8 cellular contexts compared by ENCODE assay signal in the genomic region with DNA sequence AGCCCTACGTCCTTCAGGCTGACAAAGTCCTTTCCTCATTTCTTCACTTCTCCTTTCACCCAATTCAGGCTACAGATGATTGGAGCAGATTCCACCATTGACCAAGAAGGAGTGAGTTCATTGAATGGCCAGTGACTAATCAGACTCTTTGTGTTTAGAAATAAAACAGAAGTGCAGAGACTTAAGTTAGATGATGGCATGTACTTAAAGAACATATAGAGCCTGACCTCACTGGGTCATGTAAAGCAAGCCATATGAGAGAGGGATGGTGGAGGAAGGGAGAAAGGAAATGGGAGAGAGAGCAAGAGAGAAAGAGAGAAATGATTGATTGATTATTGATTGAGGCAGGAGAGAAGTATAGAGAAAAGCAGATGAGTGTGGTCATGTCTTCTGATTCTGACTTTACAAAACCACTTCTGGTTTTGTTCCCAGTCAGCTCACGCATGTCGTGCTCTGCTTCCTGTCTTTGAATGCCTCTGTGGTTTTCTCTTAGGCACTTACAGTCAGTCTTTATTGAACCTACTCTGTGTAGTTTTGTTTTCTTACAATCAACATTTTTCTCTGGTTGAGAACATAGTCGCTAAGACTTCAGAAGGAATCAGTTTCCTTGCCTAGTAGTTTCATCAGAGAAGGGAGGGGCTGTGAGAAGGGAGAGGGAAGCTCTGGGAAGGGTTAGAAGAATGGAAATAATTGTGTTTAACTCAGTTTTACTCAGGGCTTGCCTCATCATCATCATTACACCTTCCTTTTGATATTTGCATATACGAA.
DNase-seq lines count a peak whose midpoint lies in the region; ATAC-seq lines count a peak whose summit lies in the region.

No MANE protein-coding gene starts in this region.

- H3K27me3 Mint-ChIP-seq in T-cell, result no peaks in the 10 kb centered on the region

- no peaks in the 10 kb centered on the region for H3K36me3 Mint-ChIP-seq in T-cell

- ATAC-seq in GM18867 (IDR thresholded peaks at IDR 0.05; ENCODE audit: unreplicated experiment) (peak; percentile 97), HG02973 (IDR thresholded peaks at IDR 0.05; ENCODE audit: unreplicated experiment) (peak; percentile 98), T-cell (replicated peaks in 1 of 4) (peak; percentile 94 to 98 (median 96))

- peak; percentile 7 to 73 (median 40) for DNase-seq in T-cell
- peak; percentile 63 for DNase-seq in central memory CD4-positive, alpha-beta T cell
- DNase-seq in myocyte (ENCODE audit: low read depth), result peak; percentile 52
- no peak for DNase-seq in D341Med (ENCODE audit: low spot score)
- no peak for DNase-seq in NCI-H510A (lab: John Stamatoyannopoulos, UW)
- DNase-seq in DMS153 (lab: John Stamatoyannopoulos, UW), result no peak

- peaks cover 42 to 54% (median 43%) of the 10 kb centered on the region in 3 donors for H3K4me1 Mint-ChIP-seq in T-cell

- CTCF ChIA-PET in T-cell (lab: Charles Lee), result interaction anchor here in 1 of 2 donors (1.0 kb wide), 1 partner anchor 39 kb away, joined by 3 read pairs; no protein-coding TSS in a partner anchor

- peak overlapping the region; percentile 46 to 59 (median 58) for H3K4me3 Mint-ChIP-seq in T-cell

- H3K9me3 Mint-ChIP-seq in T-cell, result no peaks in the 10 kb centered on the region

- POLR2A ChIA-PET in T-cell (lab: Charles Lee), result interaction anchor here in 1 of 2 donors (0.5 kb wide), 1 partner anchor 830 kb away, joined by 6 read pairs; no protein-coding TSS in a partner anchor

- peak overlapping the region; percentile 95 to 97 for H3K27ac Mint-ChIP-seq in T-cell

Comparison
In these comparisons a context has a peak if more than half of its experiments do, and no peak if none do; other contexts are left out.
1. DNase-seq: peak in T-cell (34 of 34), central memory CD4-positive, alpha-beta T cell (single experiment) and myocyte (single experiment); none in D341Med (single experiment), NCI-H510A (single experiment) and DMS153 (single experiment).
2. Peak in every context shown above with its lines, with median percentiles within 50 percentile points of each other: ATAC-seq.